8 cellular contexts compared by ENCODE assay signal in the genomic region with DNA sequence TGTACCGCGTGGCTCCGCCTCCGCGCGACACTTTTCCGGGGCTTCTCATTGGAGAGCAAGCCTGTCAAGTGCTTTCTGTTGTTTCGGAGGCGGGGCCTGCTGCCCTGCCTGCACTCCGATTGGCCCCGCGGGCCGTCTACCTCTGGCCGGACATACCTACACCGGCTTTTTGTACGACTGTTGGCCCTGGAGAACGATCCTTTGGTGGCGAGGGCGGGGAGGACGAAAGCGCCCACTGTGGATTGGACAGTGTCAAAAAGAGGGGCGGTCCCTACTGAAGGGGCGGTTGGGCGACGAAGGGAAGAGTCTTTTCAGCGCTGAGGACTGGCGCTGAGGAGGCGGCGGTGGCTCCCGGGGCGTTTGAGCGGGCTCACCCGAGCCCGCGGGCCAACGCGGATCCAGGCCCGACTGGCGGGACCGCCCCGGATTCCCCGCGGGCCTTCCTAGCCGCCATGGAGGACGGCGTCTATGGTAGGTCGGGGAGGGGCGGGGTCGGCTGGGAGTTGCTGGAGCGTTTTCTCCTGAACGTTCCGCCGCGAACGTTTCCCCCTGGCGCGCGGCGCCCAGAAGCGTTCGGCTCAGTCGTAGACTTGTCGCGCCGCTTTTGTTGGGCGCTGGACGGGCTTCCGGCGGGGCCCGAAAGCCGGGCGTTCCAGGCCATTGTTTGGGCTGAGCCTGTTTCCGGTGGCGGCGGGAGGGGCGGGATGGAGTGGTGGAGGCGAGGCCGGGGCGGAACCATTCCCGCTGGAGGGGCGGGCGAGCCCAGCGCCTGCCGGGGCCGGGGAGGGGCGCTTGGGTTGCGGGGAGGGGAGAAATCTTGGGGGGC. TPM values are rescaled to one million over a fixed set of nuclear protein-coding genes. Genes with fewer than 3 reads are reported as not detected.
DNase-seq lines count a peak whose midpoint lies in the region; ATAC-seq and TF ChIP-seq lines count a peak whose summit lies in the region.

A gene with protein sequence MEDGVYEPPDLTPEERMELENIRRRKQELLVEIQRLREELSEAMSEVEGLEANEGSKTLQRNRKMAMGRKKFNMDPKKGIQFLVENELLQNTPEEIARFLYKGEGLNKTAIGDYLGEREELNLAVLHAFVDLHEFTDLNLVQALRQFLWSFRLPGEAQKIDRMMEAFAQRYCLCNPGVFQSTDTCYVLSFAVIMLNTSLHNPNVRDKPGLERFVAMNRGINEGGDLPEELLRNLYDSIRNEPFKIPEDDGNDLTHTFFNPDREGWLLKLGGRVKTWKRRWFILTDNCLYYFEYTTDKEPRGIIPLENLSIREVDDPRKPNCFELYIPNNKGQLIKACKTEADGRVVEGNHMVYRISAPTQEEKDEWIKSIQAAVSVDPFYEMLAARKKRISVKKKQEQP (plus strand): TSS at position 314 of the 826 bp plus-strand sequence. CDS start 139 bp downstream, at position 453.

- peaks cover 2% of the 10 kb centered on the region for H3K36me3 Mint-ChIP-seq in activated naive CD4-positive, alpha-beta T cell treated with anti-CD3 and anti-CD28 coated beads, Interleukin-2, amount 50 U/mL, for 24 hours

- H3K4me1 Mint-ChIP-seq in activated naive CD4-positive, alpha-beta T cell treated with anti-CD3 and anti-CD28 coated beads, Interleukin-2, amount 50 U/mL, for 24 hours: peaks cover 31% of the 10 kb centered on the region

- ATAC-seq in HG02610 (IDR thresholded peaks at IDR 0.05; ENCODE audit: unreplicated experiment) (peak; percentile 90), SK-N-SH treated with all-trans-retinoic acid at 6 μM for 48 hours (peak; percentile 95), omental fat pad (ENCODE audit: low FRiP score) (peak; percentile 97)

- no peaks in the 10 kb centered on the region for H3K9me3 Mint-ChIP-seq in activated naive CD4-positive, alpha-beta T cell treated with anti-CD3 and anti-CD28 coated beads, Interleukin-2, amount 50 U/mL, for 24 hours

- peak within 1 kb of the TSS; percentile 94 for H3K27ac Mint-ChIP-seq in activated naive CD4-positive, alpha-beta T cell treated with anti-CD3 and anti-CD28 coated beads, Interleukin-2, amount 50 U/mL, for 24 hours

- TF ChIP-seq CTCF in omental fat pad (IDR thresholded peaks at IDR 0.05) (no peak), testis (IDR thresholded peaks at IDR 0.05) (peak in 1 of 3 experiments; percentile 14)

- no peaks in the 10 kb centered on the region for H3K36me3 ChIP-seq in testis (ENCODE audit: low read depth, missing control alignments)

- H3K27ac ChIP-seq in testis: peak within 1 kb of the TSS; percentile 96 to 97

- H3K9me3 ChIP-seq in testis: no peaks in the 10 kb centered on the region

- 1% methylated on average over 63 of the region's 87 CpGs; no CpG with 5 or more reads in 1 of the 2 donors for WGBS in testis, 2 donors

- H3K4me3 ChIP-seq in GM08714 (ENCODE audit: low read length) (peak within 1 kb of the TSS; percentile 87), testis (peak within 1 kb of the TSS; percentile 82 to 86)

- DNase-seq in NCI-H1092 (lab: John Stamatoyannopoulos, UW) (peak; percentile 98), globus pallidus (ENCODE audit: low spot score) (peak; percentile 100), omental fat pad (ENCODE audit: low spot score) (peak; percentile 93), testis (peak; percentile 100)

- intact Hi-C loops in testis (cut with DNase I; ENCODE audit: low total_unique reads): no loop called here

- H3K27me3 ChIP-seq in testis: no peaks in the 10 kb centered on the region

- peak within 1 kb of the TSS; percentile 97 for H3K4me3 Mint-ChIP-seq in activated naive CD4-positive, alpha-beta T cell treated with anti-CD3 and anti-CD28 coated beads, Interleukin-2, amount 50 U/mL, for 24 hours

- H3K27me3 Mint-ChIP-seq in activated naive CD4-positive, alpha-beta T cell treated with anti-CD3 and anti-CD28 coated beads, Interleukin-2, amount 50 U/mL, for 24 hours: no peaks in the 10 kb centered on the region

- H3K4me1 ChIP-seq in testis: peaks cover 10% of the 10 kb centered on the region

- TF ChIP-seq POLR2A in testis (IDR thresholded peaks at IDR 0.05): peak; percentile 72

TF ChIP-seq in SK-N-SH treated with all-trans-retinoic acid at 6 μM for 48 hours, 23 proteins besides CTCF, POLR2A, EP300 and RAD21:
- 0 out of 2 replicates have a peak, but pooled peaks have one; percentile 11 for TF ChIP-seq TCF4 (CRISPR knock-in tag; IDR thresholded peaks at IDR 0.05; ENCODE audit: borderline replicate concordance)
- 0 out of 2 replicates have a peak, but pooled peaks have one; percentile 12 for TF ChIP-seq ESRRG (CRISPR knock-in tag; IDR thresholded peaks at IDR 0.05)
- TF ChIP-seq GLIS3 (CRISPR knock-in tag; IDR thresholded peaks at IDR 0.05): 0 out of 2 replicates have a peak, but pooled peaks have one; percentile 60
- 0 out of 2 replicates have a peak, but pooled peaks have one; percentile 68 for TF ChIP-seq ZFP3 (CRISPR knock-in tag; IDR thresholded peaks at IDR 0.05)
- TF ChIP-seq POU6F1 (CRISPR knock-in tag; IDR thresholded peaks at IDR 0.05; ENCODE audit: borderline replicate concordance, low read depth): peak; percentile 70; the same call in 1 of the 2 replicates
- TF ChIP-seq PPARA (CRISPR knock-in tag; IDR thresholded peaks at IDR 0.05; ENCODE audit: borderline replicate concordance): no peak
- no peak for TF ChIP-seq ZNF565 (CRISPR knock-in tag; conservative IDR thresholded peaks at IDR 0.05; ENCODE audit: low read depth)

RNA-seq across cellular contexts. Expression of the gene that starts here (rescaled TPM):
- total RNA-seq in omental fat pad (10 to 100 TPM; 19.2 to 49.7 (median 26.8) TPM), testis (100 to 1,000 TPM in 1 of 2 donors, 10 to 100 TPM in 1; 92.7 to 123 TPM)
- polyA plus RNA-seq in testis (ENCODE audit: insufficient read depth, low read depth, low replicate concordance): 132 TPM

Comparison
In these comparisons a context has a peak if more than half of its experiments do, and no peak if none do; other contexts are left out.
1. Peak in every context shown above with its lines: DNase-seq, ATAC-seq, H3K4me3 ChIP-seq and H3K27ac ChIP-seq.